ENCODE assay signal across 1 cellular context in genomic region chr7:36719233-36719632, GRCh38.
A peak's percentile ranks its signal among the peaks of the same experiment; 100 is the strongest.
TF ChIP-seq lines count a peak whose summit lies in the region.

No MANE protein-coding gene starts in this region.

TF ChIP-seq in HepG2, 621 proteins besides CTCF, POLR2A, EP300 and RAD21:
- TF ChIP-seq XRCC5 (optimal IDR thresholded peaks at IDR 0.05; ENCODE audit: low read length) (no peak), MAFK (conservative IDR thresholded peaks at IDR 0.05 in 1 of 2, IDR thresholded peaks at IDR 0.05 in 1 of 2; ENCODE audit: low read length in 2 of 2) (peak; percentile 49; a peak in 3 of 4 replicates)
